1 cellular context compared by ENCODE assay signal in the genomic region with DNA sequence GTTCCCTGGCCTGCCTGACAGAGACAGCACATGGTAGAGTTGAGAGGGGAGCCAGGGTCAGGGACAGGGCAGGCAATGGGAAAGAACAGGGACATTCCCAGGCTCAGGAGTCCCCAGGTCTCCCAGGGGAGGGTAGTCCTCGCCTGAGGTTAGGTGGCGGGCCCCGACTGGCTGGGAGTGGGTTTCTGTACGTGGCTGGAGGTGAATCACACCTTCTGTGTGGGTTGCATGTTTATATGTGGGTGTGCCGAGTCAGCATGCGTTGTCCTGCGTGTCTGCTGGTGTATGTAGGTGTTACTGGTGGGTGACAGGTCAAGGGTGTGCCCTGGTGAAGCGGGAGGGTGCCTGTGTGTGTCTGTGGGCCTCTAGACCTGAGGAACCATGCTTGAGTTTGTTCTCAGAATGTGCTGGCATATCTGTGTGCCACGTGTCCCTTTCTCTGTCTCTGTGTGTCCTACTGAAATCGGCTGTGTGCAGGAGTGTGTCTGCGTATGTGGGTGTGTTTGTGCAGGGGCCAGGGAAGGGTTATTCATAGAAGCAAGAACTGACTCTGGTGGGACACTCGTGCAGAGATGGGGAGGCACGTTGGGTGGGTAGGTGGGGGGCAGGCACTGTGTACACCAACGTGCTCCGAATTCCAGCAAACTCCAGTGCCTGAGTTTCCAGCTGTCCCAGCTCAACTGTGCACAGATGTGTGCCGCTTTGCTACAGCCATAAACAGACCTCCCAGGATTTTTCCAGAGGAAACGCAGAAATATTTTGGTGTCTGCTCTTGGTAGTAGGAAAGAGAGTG.
TF ChIP-seq lines count a peak whose summit lies in the region.

No MANE protein-coding gene starts in this region.

TF ChIP-seq in K562, 482 proteins besides CTCF, POLR2A, EP300 and RAD21:
- 0 out of 2 replicates have a peak, but pooled peaks have one; percentile 9 for TF ChIP-seq C11orf30 (IDR thresholded peaks at IDR 0.05; ENCODE audit: low read depth)
- TF ChIP-seq COPS2 (conservative IDR thresholded peaks at IDR 0.05), result no peak
- no peak for TF ChIP-seq TOE1 (IDR thresholded peaks at IDR 0.05; ENCODE audit: borderline replicate concordance)
- no peak for TF ChIP-seq TOE1 (CRISPR knock-in tag; IDR thresholded peaks at IDR 0.05; ENCODE audit: borderline replicate concordance, low read depth)
- TF ChIP-seq EGR1 (conservative IDR thresholded peaks at IDR 0.05), result peak; percentile 40; the same call in 1 of the 2 replicates
- no peak for TF ChIP-seq ZNF76 (CRISPR knock-in tag; IDR thresholded peaks at IDR 0.05; ENCODE audit: borderline replicate concordance)
